Comparison of ENCODE assay signal across 8 cellular contexts in the genomic region with DNA sequence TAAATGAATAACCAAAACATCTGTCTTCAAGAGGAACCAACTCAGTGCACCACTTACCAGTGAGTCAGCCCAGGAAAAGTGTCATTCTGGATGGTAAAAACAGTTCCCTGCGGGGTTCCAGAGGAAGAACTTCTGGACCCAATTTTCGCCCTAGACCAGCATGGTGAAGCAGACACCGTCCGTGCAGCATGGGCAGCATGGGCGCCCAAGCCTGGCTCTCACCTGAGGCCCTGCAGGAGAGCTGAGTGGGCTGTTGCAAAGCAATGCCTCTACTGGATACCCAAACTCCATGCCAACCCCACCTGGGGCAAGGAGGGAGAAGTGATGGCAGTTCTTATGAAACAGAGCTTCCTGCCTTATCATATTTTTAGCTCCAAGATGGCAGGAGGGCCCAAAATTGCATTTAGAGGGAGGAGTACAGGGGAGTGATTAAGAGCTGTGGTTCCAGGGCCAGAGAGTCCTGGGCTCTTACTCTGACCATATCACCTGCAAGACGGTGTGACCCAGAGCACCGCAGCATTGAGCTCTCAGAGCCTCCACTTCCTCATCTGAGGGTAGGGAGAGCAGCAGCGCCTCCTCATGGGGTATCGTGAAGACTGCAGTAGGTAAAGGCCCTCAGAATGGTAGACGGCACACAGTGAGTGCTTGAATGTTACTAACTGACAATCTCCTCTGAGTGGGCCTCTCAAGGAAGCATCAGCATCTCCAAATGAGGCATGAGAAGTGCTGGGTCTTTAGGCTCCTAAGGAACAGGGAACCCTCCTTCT. TPM values are rescaled to one million over a fixed set of nuclear protein-coding genes. Genes with fewer than 3 reads are reported as not detected.
DNase-seq lines count a peak whose midpoint lies in the region; ATAC-seq and TF ChIP-seq lines count a peak whose summit lies in the region.

No MANE protein-coding gene starts in this region.

- peak; percentile 27; the same call in 1 of the 2 replicates for TF ChIP-seq RAD21 in SK-N-SH (IDR thresholded peaks at IDR 0.05; ENCODE audit: low read length)

- 0 out of 2 replicates have a peak, but pooled peaks cover 4% of the 10 kb centered on the region for H3K36me3 ChIP-seq in GM23248 (ENCODE audit: low read depth)
- peaks cover 30 to 51% of the 10 kb centered on the region in 2 experiments for H3K36me3 ChIP-seq in SK-N-SH (replicated peaks in 1 of 2; ENCODE audit: control insufficient read depth in 1 of 2, insufficient read depth in 2 of 2, low read length in 1 of 2)
- H3K36me3 ChIP-seq in mammary epithelial cell (ENCODE audit: insufficient read depth, low read length) = peaks cover 15% of the 10 kb centered on the region
- no peaks in the 10 kb centered on the region for H3K36me3 ChIP-seq in mucosa of descending colon (ENCODE audit: low read depth)
- H3K36me3 ChIP-seq in vagina = peaks cover 0 to 75% of the 10 kb centered on the region in 2 donors

- H3K9me2 ChIP-seq in GM23248 (ENCODE audit: insufficient read depth) (no peaks in the 10 kb centered on the region), SK-N-SH (no peaks in the 10 kb centered on the region)

- no peaks in the 10 kb centered on the region for H3K27me3 ChIP-seq in GM23248 (replicated peaks; ENCODE audit: insufficient read depth)
- no peaks in the 10 kb centered on the region for H3K27me3 ChIP-seq in SK-N-SH (ENCODE audit: insufficient read depth)
- H3K27me3 ChIP-seq in mammary epithelial cell (ENCODE audit: insufficient read depth, low read length) = no peaks in the 10 kb centered on the region
- H3K27me3 ChIP-seq in vagina = no peaks in the 10 kb centered on the region

- H3K4me3 ChIP-seq in GM23248 (no peak overlapping the region), SK-N-SH (ENCODE audit: low read depth in 2 of 2, low read length in 1 of 2) (no peak overlapping the region; a peak in 1 of 4 replicates), mammary epithelial cell (replicated peaks in 1 of 3; ENCODE audit: insufficient read depth in 1 of 3, low read depth in 2 of 3, low read length in 3 of 3) (no peak overlapping the region), mucosa of descending colon (no peak overlapping the region), vagina (no peak overlapping the region)

- TF ChIP-seq POLR2A in vagina (IDR thresholded peaks at IDR 0.05) (no peak), GM18505 (IDR thresholded peaks at IDR 0.05; ENCODE audit: borderline replicate concordance, extremely low read depth, insufficient read depth, insufficient read length) (no peak)

- TF ChIP-seq EP300 in SK-N-SH (IDR thresholded peaks at IDR 0.05; ENCODE audit: borderline replicate concordance in 1 of 2, low read depth in 1 of 2, low read length in 1 of 2) = no peak

- CTCF ChIA-PET in SK-N-SH (lab: Yijun Ruan, JAX) (interaction anchor here (1.0 to 2.4 kb wide), 6 partner anchors 9 to 385 kb away, joined by 3 to 9 read pairs (median 4); a partner anchor contains a TSS), mammary epithelial cell (lab: Charles Lee; ENCODE audit: low non-redundant PET) (interaction anchor here (0.9 kb wide), 1 partner anchor 168 kb away, joined by 5 read pairs; no protein-coding TSS in a partner anchor)

- TF ChIP-seq CTCF in SK-N-SH (IDR thresholded peaks at IDR 0.05) (peak; percentile 41), mammary epithelial cell (conservative IDR thresholded peaks at IDR 0.05 in 1 of 2, IDR thresholded peaks at IDR 0.05 in 1 of 2; ENCODE audit: extremely low read depth in 1 of 2, insufficient read depth in 1 of 2, low read depth in 1 of 2, low read length in 2 of 2) (peak; percentile 2 to 26), mucosa of descending colon (IDR thresholded peaks at IDR 0.05) (no peak), vagina (IDR thresholded peaks at IDR 0.05) (no peak)

- H3F3A ChIP-seq in GM23248 (ENCODE audit: insufficient read depth) (no peaks in the 10 kb centered on the region), SK-N-SH (replicated peaks; ENCODE audit: insufficient read depth) (no peaks in the 10 kb centered on the region)

- no peak overlapping the region for H3K27ac ChIP-seq in GM23248
- H3K27ac ChIP-seq in SK-N-SH (ENCODE audit: low read depth in 2 of 2, low read length in 1 of 2) = no peak overlapping the region
- H3K27ac ChIP-seq in mammary epithelial cell (ENCODE audit: insufficient read depth, low read depth, low read length) = no peak overlapping the region
- H3K27ac ChIP-seq in vagina = no peak overlapping the region

- H3K79me2 ChIP-seq in GM23248 (ENCODE audit: insufficient read depth) (no peaks in the 10 kb centered on the region), SK-N-SH (ENCODE audit: insufficient read depth) (no peaks in the 10 kb centered on the region), mammary epithelial cell (ENCODE audit: insufficient read depth, low read length) (no peaks in the 10 kb centered on the region)

- H3K4me1 ChIP-seq in GM23248 (ENCODE audit: insufficient read depth) (no peaks in the 10 kb centered on the region), SK-N-SH (ENCODE audit: control insufficient read depth in 1 of 2, insufficient read depth in 2 of 2, low read depth in 1 of 2, low read length in 1 of 2) (no peaks in the 10 kb centered on the region), mammary epithelial cell (ENCODE audit: insufficient read depth, low read length) (no peaks in the 10 kb centered on the region), mucosa of descending colon (ENCODE audit: low read depth) (no peaks in the 10 kb centered on the region), vagina (no peaks in the 10 kb centered on the region)

- peak; percentile 47 for DNase-seq in GM23248
- peak; percentile 42 for DNase-seq in SK-N-SH
- no peak for DNase-seq in mammary epithelial cell
- peak in 1 of 3 donors; percentile 53 for DNase-seq in mucosa of descending colon
- DNase-seq in NCI-H446 treated with DMSO at 0.1 percent for 48 hours (lab: John Stamatoyannopoulos, UW) = no peak
- no peak for DNase-seq in vagina (ENCODE audit: extremely low spot score in 2 of 2)

- dilution Hi-C loops in mammary epithelial cell (cut with HindIII; ENCODE audit: low sequenced_read_pairs) = no loop called here

- ATAC-seq in mucosa of descending colon (peak; percentile 80), HG03196 (IDR thresholded peaks at IDR 0.05; ENCODE audit: unreplicated experiment) (no peak), GM18505 (IDR thresholded peaks at IDR 0.05; ENCODE audit: unreplicated experiment) (no peak)

- H3K9ac ChIP-seq in GM23248 (no peak overlapping the region), SK-N-SH (no peak overlapping the region), mammary epithelial cell (ENCODE audit: insufficient read depth, low read length) (no peak overlapping the region)

- H4K20me1 ChIP-seq in GM23248 (ENCODE audit: insufficient read depth) = no peaks in the 10 kb centered on the region
- no peaks in the 10 kb centered on the region for H4K20me1 ChIP-seq in SK-N-SH (ENCODE audit: insufficient read depth)
- H4K20me1 ChIP-seq in mammary epithelial cell (ENCODE audit: insufficient read depth, low read length) = no peaks in the 10 kb centered on the region

- H3K4me2 ChIP-seq in GM23248 (ENCODE audit: unreplicated experiment) (no peak overlapping the region), SK-N-SH (no peak overlapping the region), mammary epithelial cell (ENCODE audit: insufficient read depth, low read depth, low read length) (no peak overlapping the region)

- no TSS peak for BruUV-seq in mammary epithelial cell (replicated peaks; lab: Mats Ljungman, UMichigan)

- 57 to 59% methylated on average over 10 of the region's 10 CpGs for WGBS in GM23248 (ENCODE audit: low coverage in 1 of 2, low lambda C conversion rate in 2 of 2, missing lambda C conversion rate in 2 of 2), 2 experiments
- WGBS in SK-N-SH (ENCODE audit: low lambda C conversion rate) = 96% methylated on average over 7 of the region's 10 CpGs
- 82% methylated on average over 10 of the region's 10 CpGs for WGBS in mammary epithelial cell (ENCODE audit: low coverage, missing lambda C conversion rate)

- in situ Hi-C loops in GM23248 (cut with MboI) (no loop called here), mammary epithelial cell (cut with MboI; ENCODE audit: low sequenced_read_pairs in 2 of 2) (no loop called here)

- intact Hi-C loops in mammary epithelial cell (cut with micrococcal nuclease) (no loop called here), mucosa of descending colon (cut with DNase I, micrococcal nuclease) (no loop called here), vagina (cut with DNase I) (no loop called here)

- no peak overlapping the region for H2AFZ ChIP-seq in GM23248
- no peak overlapping the region for H2AFZ ChIP-seq in SK-N-SH (ENCODE audit: low read depth)
- H2AFZ ChIP-seq in mammary epithelial cell (ENCODE audit: low read depth, low read length) = no peak overlapping the region

- POLR2A ChIA-PET in SK-N-SH (lab: Yijun Ruan, JAX) = interaction anchor here (0.6 kb wide), 1 partner anchor 16 kb away, joined by 3 read pairs; a partner anchor contains a TSS

- H3K9me3 ChIP-seq in GM23248 (ENCODE audit: low read depth) (no peaks in the 10 kb centered on the region), SK-N-SH (no peaks in the 10 kb centered on the region), mammary epithelial cell (replicated peaks; ENCODE audit: insufficient read depth, low read length) (no peaks in the 10 kb centered on the region), mucosa of descending colon (no peaks in the 10 kb centered on the region), vagina (no peaks in the 10 kb centered on the region)

RNA-seq across cellular contexts. Expression of a gene that starts 16.6 kb away (rescaled TPM):
- total RNA-seq in GM23248 (2014; rRNA removed; shearing (Covaris generic)) = 42.3 and 57.8 TPM in 2 replicates
- 36.1 and 37.5 TPM in 2 replicates for polyA plus RNA-seq in GM23248 (2016; fragmentation: Nextera tagmentation; extraction: Ambion mirVana)
- polyA plus RNA-seq in SK-N-SH (2012; rRNA removed) = 26.2 and 28.6 TPM in 2 replicates
- 15.2 and 21.1 TPM in 2 replicates for polyA plus RNA-seq in SK-N-SH (2012; cell fraction: cytosol; rRNA removed)
- 55.3 and 72.1 TPM in 2 replicates for polyA plus RNA-seq in SK-N-SH (2012; cell fraction: nucleus; rRNA removed)
- total RNA-seq in mammary epithelial cell = 10 to 100 TPM; 18.9 to 30.5 TPM
- 15.9 TPM for polyA plus RNA-seq in mammary epithelial cell
- 18.5 TPM for polyA minus RNA-seq in mammary epithelial cell
- 10 to 100 TPM; 43.7 to 49.9 (median 47.6) TPM for total RNA-seq in mucosa of descending colon
- 96.0 TPM for total RNA-seq in vagina

RNA-seq across cellular contexts. Expression of a gene that starts 29.6 kb away (rescaled TPM):
- total RNA-seq in GM23248 (2014; rRNA removed; shearing (Covaris generic)) = 19.1 and 34.3 TPM in 2 replicates
- polyA plus RNA-seq in GM23248 (2016; fragmentation: Nextera tagmentation; extraction: Ambion mirVana) (31.6 and 34.6 TPM in 2 replicates), SK-N-SH (2012; rRNA removed) (49.1 and 50.4 TPM in 2 replicates), mammary epithelial cell (46.4 TPM)
- 61.3 and 63.1 TPM in 2 replicates for polyA plus RNA-seq in SK-N-SH (2012; cell fraction: cytosol; rRNA removed)
- 43.3 and 69.1 TPM in 2 replicates for polyA plus RNA-seq in SK-N-SH (2012; cell fraction: nucleus; rRNA removed)
- total RNA-seq in mammary epithelial cell (10 to 100 TPM; 31.2 to 75.3 TPM), mucosa of descending colon (10 to 100 TPM; 63.3 to 90.8 (median 81.6) TPM), vagina (46.4 TPM)
- 86.4 TPM for polyA minus RNA-seq in mammary epithelial cell

RNA-seq across cellular contexts. Expression of a gene that starts 40.5 kb away (rescaled TPM):
- total RNA-seq in GM23248 (2014; rRNA removed; shearing (Covaris generic)) = 206 and 218 TPM in 2 replicates
- polyA plus RNA-seq in GM23248 (2016; fragmentation: Nextera tagmentation; extraction: Ambion mirVana) = 196 and 197 TPM in 2 replicates
- 98.0 and 102 TPM in 2 replicates for polyA plus RNA-seq in SK-N-SH (2012; rRNA removed)
- polyA plus RNA-seq in SK-N-SH (2012; cell fraction: cytosol; rRNA removed) = 44.7 and 60.5 TPM in 2 replicates
- 250 and 284 TPM in 2 replicates for polyA plus RNA-seq in SK-N-SH (2012; cell fraction: nucleus; rRNA removed)
- 100 to 1,000 TPM; 192 to 214 TPM for total RNA-seq in mammary epithelial cell
- polyA plus RNA-seq in mammary epithelial cell = 98.8 TPM
- polyA minus RNA-seq in mammary epithelial cell = 179 TPM
- 100 to 1,000 TPM; 249 to 344 (median 276) TPM for total RNA-seq in mucosa of descending colon
- total RNA-seq in vagina = 118 TPM

Comparison
In these comparisons a context has a peak if more than half of its experiments do, and no peak if none do; other contexts are left out.
1. DNase-seq: peak in GM23248 (single experiment) and SK-N-SH (single experiment); none in mammary epithelial cell (single experiment), NCI-H446 treated with DMSO at 0.1 percent for 48 hours (single experiment) and vagina (0 of 2).
2. CTCF ChIP-seq: peak in SK-N-SH (single experiment) and mammary epithelial cell (2 of 2); none in mucosa of descending colon (single experiment) and vagina (0 of 3).